19 cellular contexts compared by ENCODE assay signal in genomic region chr13:24650157-24650556, GRCh38. TPM values are rescaled to one million over a fixed set of nuclear protein-coding genes. Genes with fewer than 3 reads are reported as not detected.
DNase-seq lines count a peak whose midpoint lies in the region; ATAC-seq and FAIRE-seq lines count a peak whose summit lies in the region.
"Had no signal": no experiment of that assay in that cellular context is flagged by ENCODE, and none has a peak within 500 bp of the region (broad histone marks: within the 10 kb centered on the region; RNA-seq: fewer than 3 reads in every experiment).

No MANE protein-coding gene starts in this region.

- 80% methylated on average over 2 of the region's 3 CpGs for WGBS in mesenchymal stem cell

- no peak overlapping the region for H3K4me3 Mint-ChIP-seq in stimulated activated naive CD8-positive, alpha-beta T cell treated with anti-CD3 and anti-CD28 coated beads, Interleukin-15, amount 100 ng/mL, for 72 hours
- H3K4me3 Mint-ChIP-seq: activated CD8-positive, alpha-beta memory T cell treated with anti-CD3 and anti-CD28 coated beads, Interleukin-2, amount 10 ng/mL, durations not matched to agents 7 days and 5 days; CD8-positive, alpha-beta memory T cell; dendritic cell treated with granulocyte-macrophage colony-stimulating factor and Interleukin-4, amounts not matched to agents 40 ng/mL and 50 ng/mL, for 4 days; T-helper 2 cell treated with Interferon-gamma antibody and Interleukin-4, amounts not matched to agents 5 μg/mL and 100 μg/mL, for 36 hours had no signal

- H3K9me3 ChIP-seq in mesenchymal stem cell (ENCODE audit: control insufficient read depth, low read length), result no peaks in the 10 kb centered on the region

- no peak overlapping the region for H4K8ac ChIP-seq in mesenchymal stem cell (ENCODE audit: low read length)

- H3K9ac ChIP-seq in mesenchymal stem cell (ENCODE audit: low read length), result peak overlapping the region; percentile 63

- no peaks in the 10 kb centered on the region for H3K36me3 ChIP-seq in mesenchymal stem cell (ENCODE audit: control insufficient read depth in 1 of 2, insufficient read depth in 2 of 2, low read depth in 1 of 2, low read length in 2 of 2)

- DNase-seq in stimulated activated naive CD8-positive, alpha-beta T cell treated with anti-CD3 and anti-CD28 coated beads, Interleukin-15, amount 100 ng/mL, for 72 hours, result no peak
- no peak for DNase-seq in stimulated activated naive CD8-positive, alpha-beta T cell treated with anti-CD3 and anti-CD28 coated beads, Interleukin-15, Interleukin-2, amounts not matched to agents 100 U/mL and 50 U/mL, for 24 hours
- DNase-seq in mesenchymal stem cell (no peak), NCI-H82 (lab: John Stamatoyannopoulos, UW) (no peak), NOMO-1 treated with dmso at 0.1 percent for 144 hours (lab: John Stamatoyannopoulos, UW; ENCODE audit: unreplicated experiment) (no peak), HTR-8/SVneo (ENCODE audit: insufficient read length, low spot score) (no peak)
- DNase-seq: activated CD8-positive, alpha-beta memory T cell treated with anti-CD3 and anti-CD28 coated beads, Interleukin-2, amount 10 ng/mL, durations not matched to agents 7 days and 5 days; CD8-positive, alpha-beta memory T cell; DND-41; NCI-H1694; NCI-H345; Right ventricle myocardium superior had no signal

- H3K27ac ChIP-seq in mesenchymal stem cell (ENCODE audit: low read length, poor library complexity, severe bottlenecking), result no peak overlapping the region

- H3K18ac ChIP-seq in mesenchymal stem cell (ENCODE audit: low read depth in 1 of 2, low read length in 2 of 2), result no peak overlapping the region

- no peak overlapping the region for H2BK15ac ChIP-seq in mesenchymal stem cell (ENCODE audit: low read depth, poor library complexity, severe bottlenecking)

- no peak overlapping the region for H2AK5ac ChIP-seq in mesenchymal stem cell (ENCODE audit: low read length, severe bottlenecking)

- H3K27ac Mint-ChIP-seq in stimulated activated naive CD8-positive, alpha-beta T cell treated with anti-CD3 and anti-CD28 coated beads, Interleukin-15, amount 100 ng/mL, for 72 hours, result peak overlapping the region; percentile 48 to 65
- H3K27ac Mint-ChIP-seq: activated CD8-positive, alpha-beta memory T cell treated with anti-CD3 and anti-CD28 coated beads, Interleukin-2, amount 10 ng/mL, durations not matched to agents 7 days and 5 days; dendritic cell treated with granulocyte-macrophage colony-stimulating factor and Interleukin-4, amounts not matched to agents 40 ng/mL and 50 ng/mL, for 4 days; progenitor cell of endocrine pancreas; T-helper 2 cell treated with Interferon-gamma antibody and Interleukin-4, amounts not matched to agents 5 μg/mL and 100 μg/mL, for 36 hours had no signal

- no peaks in the 10 kb centered on the region for H3K9me3 Mint-ChIP-seq in stimulated activated naive CD8-positive, alpha-beta T cell treated with anti-CD3 and anti-CD28 coated beads, Interleukin-15, amount 100 ng/mL, for 72 hours
- H3K9me3 Mint-ChIP-seq: CD8-positive, alpha-beta memory T cell; dendritic cell treated with granulocyte-macrophage colony-stimulating factor and Interleukin-4, amounts not matched to agents 40 ng/mL and 50 ng/mL, for 4 days; T-helper 2 cell treated with Interferon-gamma antibody and Interleukin-4, amounts not matched to agents 5 μg/mL and 100 μg/mL, for 36 hours had no signal

- H3K14ac ChIP-seq in mesenchymal stem cell (ENCODE audit: low read length in 2 of 2), result no peak overlapping the region

- no peaks in the 10 kb centered on the region for H3K79me1 ChIP-seq in mesenchymal stem cell (replicated peaks; ENCODE audit: low read length, poor library complexity, severe bottlenecking)

- no peak overlapping the region for H2BK5ac ChIP-seq in mesenchymal stem cell (ENCODE audit: low read depth, low read length, poor library complexity, severe bottlenecking)

- FAIRE-seq in endometrium (lab: Jason Lieb, UNC), result peak; percentile 79
- FAIRE-seq in HTR-8/SVneo (lab: Jason Lieb, UNC), result no peak
- FAIRE-seq: frontal cortex had no signal

- H3K27me3 ChIP-seq in mesenchymal stem cell (ENCODE audit: control insufficient read depth in 1 of 2, insufficient read depth in 1 of 2, low read length in 2 of 2), result peaks cover 0 to 3% of the 10 kb centered on the region in 2 experiments

- no peak overlapping the region for H3K4me2 ChIP-seq in mesenchymal stem cell (ENCODE audit: low read length, poor library complexity, severe bottlenecking)

- ATAC-seq in stimulated activated naive CD8-positive, alpha-beta T cell treated with anti-CD3 and anti-CD28 coated beads, Interleukin-15, amount 100 ng/mL, for 72 hours, result no peak
- no peak for ATAC-seq in stimulated activated naive CD8-positive, alpha-beta T cell treated with anti-CD3 and anti-CD28 coated beads, Interleukin-15, Interleukin-2, amounts not matched to agents 100 U/mL and 50 U/mL, for 24 hours
- no peak for ATAC-seq in HG02763 (IDR thresholded peaks at IDR 0.05; ENCODE audit: unreplicated experiment)
- ATAC-seq: activated CD8-positive, alpha-beta memory T cell treated with anti-CD3 and anti-CD28 coated beads, Interleukin-2, amount 10 ng/mL, durations not matched to agents 7 days and 5 days had no signal

- no peak overlapping the region for H3K4me3 ChIP-seq in mesenchymal stem cell (ENCODE audit: insufficient read depth in 1 of 2, low read depth in 1 of 2, low read length in 2 of 2)

- H3K27me3 Mint-ChIP-seq in stimulated activated naive CD8-positive, alpha-beta T cell treated with anti-CD3 and anti-CD28 coated beads, Interleukin-15, amount 100 ng/mL, for 72 hours, result peaks cover 14% of the 10 kb centered on the region
- H3K27me3 Mint-ChIP-seq: activated CD8-positive, alpha-beta memory T cell treated with anti-CD3 and anti-CD28 coated beads, Interleukin-2, amount 10 ng/mL, durations not matched to agents 7 days and 5 days; dendritic cell treated with granulocyte-macrophage colony-stimulating factor and Interleukin-4, amounts not matched to agents 40 ng/mL and 50 ng/mL, for 4 days; progenitor cell of endocrine pancreas had no signal

- H3K4ac ChIP-seq in mesenchymal stem cell (ENCODE audit: low read depth in 1 of 2, low read length in 2 of 2), result no peak overlapping the region

- H3K4me1 ChIP-seq in mesenchymal stem cell (ENCODE audit: control insufficient read depth, insufficient read depth, low read depth, low read length), result peaks cover 11% of the 10 kb centered on the region

- peaks cover 11% of the 10 kb centered on the region for H3K4me1 Mint-ChIP-seq in stimulated activated naive CD8-positive, alpha-beta T cell treated with anti-CD3 and anti-CD28 coated beads, Interleukin-15, amount 100 ng/mL, for 72 hours
- H3K4me1 Mint-ChIP-seq: CD8-positive, alpha-beta memory T cell had no signal

- no peak overlapping the region for H2BK12ac ChIP-seq in mesenchymal stem cell (ENCODE audit: low read length in 2 of 2)

- H2BK120ac ChIP-seq in mesenchymal stem cell (ENCODE audit: low read depth, low read length), result no peak overlapping the region

- no peak overlapping the region for H4K91ac ChIP-seq in mesenchymal stem cell (ENCODE audit: low read length)

- no peak overlapping the region for H3K23ac ChIP-seq in mesenchymal stem cell (ENCODE audit: low read length in 2 of 2)

- no peak overlapping the region for H2AFZ ChIP-seq in mesenchymal stem cell (ENCODE audit: low read depth, low read length)

RNA-seq across cellular contexts. Expression of gene ATP12A, which starts 30.1 kb away (rescaled TPM):
- polyA plus RNA-seq in mesenchymal stem cell (2013, experiment 1 of 2), result not detected
- polyA plus RNA-seq in mesenchymal stem cell (2013, experiment 2 of 2), result not detected
- polyA plus RNA-seq: CD8-positive, alpha-beta memory T cell; liver had no signal
